ENCODE assay signal across 8 cellular contexts in genomic region chr1:25268143-25268465, GRCh38. TPM values are rescaled to one million over a fixed set of nuclear protein-coding genes. Genes with fewer than 3 reads are reported as not detected.
DNase-seq lines count a peak whose midpoint lies in the region; ATAC-seq and TF ChIP-seq lines count a peak whose summit lies in the region.
"Not testable (repeated sequence)": the region's sequence is repeated elsewhere in the genome, so short reads cannot be mapped to it uniquely, and the experiment has no call there.
"Had no signal": no experiment of that assay in that cellular context is flagged by ENCODE, and none has a peak within 500 bp of the region (broad histone marks: within the 10 kb centered on the region; RNA-seq: fewer than 3 reads in every experiment).

No MANE protein-coding gene starts in this region.

- ATAC-seq in PC-3; naive thymus-derived CD8-positive, alpha-beta T cell: not testable (repeated sequence)
- peak; percentile 1 for ATAC-seq in activated CD8-positive, alpha-beta memory T cell treated with anti-CD3 and anti-CD28 coated beads, Interleukin-2, amount 10 ng/mL, durations not matched to agents 7 days and 5 days
- ATAC-seq in heart right ventricle: peak in 2 of 8 donors; percentile 0 to 3

- H3K27ac Mint-ChIP-seq in activated CD8-positive, alpha-beta memory T cell treated with anti-CD3 and anti-CD28 coated beads, Interleukin-2, amount 10 ng/mL, durations not matched to agents 7 days and 5 days: peak overlapping the region; percentile 63
- H3K27ac Mint-ChIP-seq in naive thymus-derived CD8-positive, alpha-beta T cell: peak overlapping the region; percentile 83 to 97 (median 92)

- H3K36me3 Mint-ChIP-seq in activated CD8-positive, alpha-beta memory T cell treated with anti-CD3 and anti-CD28 coated beads, Interleukin-2, amount 10 ng/mL, durations not matched to agents 7 days and 5 days: not testable (repeated sequence)
- H3K36me3 Mint-ChIP-seq in naive thymus-derived CD8-positive, alpha-beta T cell: peaks cover 0 to 10% (median 0%) of the 10 kb centered on the region in 3 donors

- 15 to 29% methylated on average over 7 to 9 of the region's 10 CpGs for WGBS in GM23248 (ENCODE audit: low coverage in 1 of 2, low lambda C conversion rate in 2 of 2, missing lambda C conversion rate in 2 of 2), 2 experiments
- 26 to 31% methylated on average over 10 of the region's 10 CpGs for WGBS in heart right ventricle, 2 donors
- WGBS in spleen, 5 donors: 18 to 30% (median 21%) methylated on average over 10 of the region's 10 CpGs

- peaks cover 20% of the 10 kb centered on the region for H3K79me2 ChIP-seq in GM23248 (ENCODE audit: insufficient read depth)
- H3K79me2 ChIP-seq in PC-3 (ENCODE audit: low read length): not testable (repeated sequence)

- not testable (repeated sequence) for H3K27me3 Mint-ChIP-seq in activated CD8-positive, alpha-beta memory T cell treated with anti-CD3 and anti-CD28 coated beads, Interleukin-2, amount 10 ng/mL, durations not matched to agents 7 days and 5 days; naive thymus-derived CD8-positive, alpha-beta T cell

- TF ChIP-seq CTCF in PC-3 (conservative IDR thresholded peaks at IDR 0.05; ENCODE audit: low read depth, low read length); heart right ventricle (IDR thresholded peaks at IDR 0.05); spleen (IDR thresholded peaks at IDR 0.05 in 8 of 11, conservative IDR thresholded peaks at IDR 0.05 in 3 of 11): not testable (repeated sequence)

- TF ChIP-seq POLR2A in spleen (IDR thresholded peaks at IDR 0.05): not testable (repeated sequence)

- H4K20me1 ChIP-seq in GM23248 (ENCODE audit: insufficient read depth); PC-3 (ENCODE audit: low read length): not testable (repeated sequence)

- H3K36me3 ChIP-seq in GM23248 (ENCODE audit: low read depth); PC-3 (ENCODE audit: low read depth, low read length); heart right ventricle; spleen: not testable (repeated sequence)

- not testable (repeated sequence) for H3K27me3 ChIP-seq in GM23248 (replicated peaks; ENCODE audit: insufficient read depth); PC-3 (ENCODE audit: low read length); heart right ventricle; spleen (replicated peaks in 1 of 7)

- H3K4me2 ChIP-seq in GM23248 (ENCODE audit: unreplicated experiment) (peak overlapping the region; percentile 35), PC-3 (ENCODE audit: low read length) (peak overlapping the region; percentile 59)

- peak overlapping the region; percentile 68 for H3K4me3 Mint-ChIP-seq in activated CD8-positive, alpha-beta memory T cell treated with anti-CD3 and anti-CD28 coated beads, Interleukin-2, amount 10 ng/mL, durations not matched to agents 7 days and 5 days
- peak overlapping the region; percentile 76 to 91 (median 86) for H3K4me3 Mint-ChIP-seq in naive thymus-derived CD8-positive, alpha-beta T cell

- POLR2A ChIA-PET in PC-3 (lab: Charles Lee; ENCODE audit: unreplicated experiment): not testable (repeated sequence)
- POLR2A ChIA-PET in naive thymus-derived CD8-positive, alpha-beta T cell (lab: Charles Lee): interaction anchor here (0.7 to 2.1 kb wide), 4 partner anchors 20 to 1632 kb away, joined by 3 to 18 read pairs (median 6); partner anchors contain the start of genes GPATCH3, RSRP1 and SYF2

- H3K9me3 ChIP-seq in GM23248 (ENCODE audit: low read depth); PC-3 (ENCODE audit: low read length); heart right ventricle; spleen: not testable (repeated sequence)

- CTCF ChIA-PET in PC-3 (lab: Charles Lee); activated CD8-positive, alpha-beta memory T cell treated with anti-CD3 and anti-CD28 coated beads, Interleukin-2, amount 10 ng/mL, durations not matched to agents 7 days and 5 days (lab: Charles Lee): not testable (repeated sequence)

- peak overlapping the region; percentile 79 for H3K9ac ChIP-seq in GM23248
- not testable (repeated sequence) for H3K9ac ChIP-seq in PC-3 (ENCODE audit: low read length)

- peak overlapping the region; percentile 95 for H2AFZ ChIP-seq in GM23248
- peak overlapping the region; percentile 77 for H2AFZ ChIP-seq in PC-3 (ENCODE audit: low read length)

- H3K4me3 ChIP-seq in GM23248 (peak overlapping the region; percentile 66), PC-3 (ENCODE audit: low read length) (peak overlapping the region; percentile 62; the same call in 1 of the 2 replicates), heart right ventricle (peak overlapping the region in 7 of 10 donors; percentile 39 to 82 (median 56)), spleen (peak overlapping the region in 6 of 8 donors; percentile 34 to 69 (median 57))

- DNase-seq in GM23248; PC-3; activated CD8-positive, alpha-beta memory T cell treated with anti-CD3 and anti-CD28 coated beads, Interleukin-2, amount 10 ng/mL, durations not matched to agents 7 days and 5 days; caudate nucleus (lab: John Stamatoyannopoulos, UW); heart right ventricle; naive thymus-derived CD8-positive, alpha-beta T cell; spleen: not testable (repeated sequence)

- not testable (repeated sequence) for H3K4me1 ChIP-seq in GM23248 (ENCODE audit: insufficient read depth); PC-3 (ENCODE audit: insufficient read depth, low read length)
- H3K4me1 ChIP-seq in heart right ventricle (peaks cover 0 to 11% (median 0%) of the 10 kb centered on the region in 9 donors), spleen (peaks cover 0 to 15% (median 0%) of the 10 kb centered on the region in 6 donors)

- intact Hi-C loops in PC-3 (cut with micrococcal nuclease); heart right ventricle (cut with DNase I); spleen (cut with DNase I; ENCODE audit: low total_unique reads): not testable (repeated sequence)

- H3K27ac ChIP-seq in GM23248: peak overlapping the region; percentile 67; the same call in 1 of the 2 replicates
- H3K27ac ChIP-seq in PC-3 (ENCODE audit: low read length): not testable (repeated sequence)
- H3K27ac ChIP-seq in caudate nucleus (ENCODE audit: low read depth, low read length): peak overlapping the region; percentile 36
- peak overlapping the region in 5 of 10 donors; percentile 56 to 92 (median 85) for H3K27ac ChIP-seq in heart right ventricle
- H3K27ac ChIP-seq in spleen: peak overlapping the region in 7 of 8 donors; percentile 65 to 93 (median 87)

- H3F3A ChIP-seq in GM23248 (ENCODE audit: insufficient read depth); PC-3 (ENCODE audit: low read length, unreplicated experiment): not testable (repeated sequence)

- H3K9me2 ChIP-seq in GM23248 (ENCODE audit: insufficient read depth); PC-3 (replicated peaks; ENCODE audit: low read length): not testable (repeated sequence)

- not testable (repeated sequence) for BruUV-seq in PC-3 (replicated peaks; lab: Mats Ljungman, UMichigan)

- H3K4me1 Mint-ChIP-seq in activated CD8-positive, alpha-beta memory T cell treated with anti-CD3 and anti-CD28 coated beads, Interleukin-2, amount 10 ng/mL, durations not matched to agents 7 days and 5 days: not testable (repeated sequence)
- H3K4me1 Mint-ChIP-seq in naive thymus-derived CD8-positive, alpha-beta T cell: peaks cover 2 to 25% (median 13%) of the 10 kb centered on the region in 4 donors

- in situ Hi-C loops in GM23248 (cut with MboI): not testable (repeated sequence)

- not testable (repeated sequence) for H3K9me3 Mint-ChIP-seq in activated CD8-positive, alpha-beta memory T cell treated with anti-CD3 and anti-CD28 coated beads, Interleukin-2, amount 10 ng/mL, durations not matched to agents 7 days and 5 days (ENCODE audit: low read depth); naive thymus-derived CD8-positive, alpha-beta T cell

RNA-seq across cellular contexts. Expression of gene RHD, which starts 4.2 kb away (rescaled TPM):
- total RNA-seq in GM23248 (2014; rRNA removed; shearing (Covaris generic)): 0.25 TPM in 1 of 2 replicates, not detected in the other
- polyA plus RNA-seq in GM23248 (2016; fragmentation: Nextera tagmentation; extraction: Ambion mirVana) (0.32 and 0.33 TPM in 2 replicates), heart right ventricle (not detected), spleen (under 1 TPM in 2 of 3 donors, not detected in 1; 0.03 to 0.10 TPM)
- total RNA-seq in PC-3 (2014; rRNA removed) (not detected in 2 replicates), heart right ventricle (under 1 TPM in 1 of 10 donors, not detected in 9; 0.11 TPM), spleen (1 to 10 TPM in 4 of 7 donors, under 1 TPM in 1, not detected in 2; 0.34 to 3.9 (median 1.8) TPM)
- total RNA-seq in activated CD8-positive, alpha-beta memory T cell treated with anti-CD3 and anti-CD28 coated beads, Interleukin-2, amount 10 ng/mL, durations not matched to agents 7 days and 5 days: not detected
- total RNA-seq in naive thymus-derived CD8-positive, alpha-beta T cell: not detected
- polyA plus RNA-seq in naive thymus-derived CD8-positive, alpha-beta T cell: under 1 TPM in 2 of 3 donors, not detected in 1; 0.11 to 0.12 TPM
- total RNA-seq: mucosa of gallbladder had no signal

RNA-seq across cellular contexts. Expression of gene RSRP1, which starts 20.9 kb away (rescaled TPM):
- total RNA-seq in GM23248 (2014; rRNA removed; shearing (Covaris generic)): 138 and 139 TPM in 2 replicates
- polyA plus RNA-seq in GM23248 (2016; fragmentation: Nextera tagmentation; extraction: Ambion mirVana) (86.8 and 113 TPM in 2 replicates), heart right ventricle (100 to 1,000 TPM in 1 of 2 donors, 10 to 100 TPM in 1; 33.1 to 455 TPM), spleen (100 to 1,000 TPM; 180 to 249 (median 247) TPM)
- total RNA-seq in PC-3 (2014; rRNA removed) (46.8 and 49.4 TPM in 2 replicates), heart right ventricle (10 to 100 TPM; 21.1 to 47.3 (median 27.7) TPM), spleen (100 to 1,000 TPM; 159 to 394 (median 208) TPM)
- 100 to 1,000 TPM; 160 to 240 TPM for total RNA-seq in activated CD8-positive, alpha-beta memory T cell treated with anti-CD3 and anti-CD28 coated beads, Interleukin-2, amount 10 ng/mL, durations not matched to agents 7 days and 5 days
- 100 to 1,000 TPM; 401 TPM for total RNA-seq in naive thymus-derived CD8-positive, alpha-beta T cell
- polyA plus RNA-seq in naive thymus-derived CD8-positive, alpha-beta T cell: 10 to 100 TPM; 29.8 to 40.5 (median 33.2) TPM

RNA-seq across cellular contexts. Expression of gene SYF2, which starts 35.8 kb away (rescaled TPM):
- total RNA-seq in GM23248 (2014; rRNA removed; shearing (Covaris generic)): 31.7 and 50.3 TPM in 2 replicates
- 39.9 and 40.5 TPM in 2 replicates for polyA plus RNA-seq in GM23248 (2016; fragmentation: Nextera tagmentation; extraction: Ambion mirVana)
- total RNA-seq in PC-3 (2014; rRNA removed): 29.8 and 31.0 TPM in 2 replicates
- 10 to 100 TPM; 33.0 to 33.8 TPM for total RNA-seq in activated CD8-positive, alpha-beta memory T cell treated with anti-CD3 and anti-CD28 coated beads, Interleukin-2, amount 10 ng/mL, durations not matched to agents 7 days and 5 days
- total RNA-seq in heart right ventricle: 10 to 100 TPM; 28.0 to 39.0 (median 35.6) TPM
- 10 to 100 TPM; 37.9 to 55.9 TPM for polyA plus RNA-seq in heart right ventricle
- total RNA-seq in naive thymus-derived CD8-positive, alpha-beta T cell: 10 to 100 TPM; 78.7 to 87.6 TPM
- 10 to 100 TPM; 69.1 to 78.6 (median 75.2) TPM for polyA plus RNA-seq in naive thymus-derived CD8-positive, alpha-beta T cell
- 10 to 100 TPM; 38.1 to 69.3 (median 47.0) TPM for total RNA-seq in spleen
- 10 to 100 TPM; 80.5 to 98.3 (median 93.2) TPM for polyA plus RNA-seq in spleen
